Comparison of ENCODE assay signal across 1 cellular context in genomic region chr11:117828641-117829368, GRCh38.
TF ChIP-seq lines count a peak whose summit lies in the region.

No MANE protein-coding gene starts in this region.

TF ChIP-seq in HEK293, 187 proteins besides CTCF, POLR2A, EP300 and RAD21 (continued from another document):
- TF ChIP-seq ZNF518A (tag by site-specific recombination; conservative IDR thresholded peaks at IDR 0.05; ENCODE audit: low read depth) = no peak
- TF ChIP-seq ZNF677 (tag by site-specific recombination; IDR thresholded peaks at IDR 0.05) = no peak
- TF ChIP-seq, protein P1, sequence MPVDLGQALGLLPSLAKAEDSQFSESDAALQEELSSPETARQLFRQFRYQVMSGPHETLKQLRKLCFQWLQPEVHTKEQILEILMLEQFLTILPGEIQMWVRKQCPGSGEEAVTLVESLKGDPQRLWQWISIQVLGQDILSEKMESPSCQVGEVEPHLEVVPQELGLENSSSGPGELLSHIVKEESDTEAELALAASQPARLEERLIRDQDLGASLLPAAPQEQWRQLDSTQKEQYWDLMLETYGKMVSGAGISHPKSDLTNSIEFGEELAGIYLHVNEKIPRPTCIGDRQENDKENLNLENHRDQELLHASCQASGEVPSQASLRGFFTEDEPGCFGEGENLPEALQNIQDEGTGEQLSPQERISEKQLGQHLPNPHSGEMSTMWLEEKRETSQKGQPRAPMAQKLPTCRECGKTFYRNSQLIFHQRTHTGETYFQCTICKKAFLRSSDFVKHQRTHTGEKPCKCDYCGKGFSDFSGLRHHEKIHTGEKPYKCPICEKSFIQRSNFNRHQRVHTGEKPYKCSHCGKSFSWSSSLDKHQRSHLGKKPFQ (tag by site-specific recombination; IDR thresholded peaks at IDR 0.05) = no peak
- TF ChIP-seq ZNF2 (tag by site-specific recombination; IDR thresholded peaks at IDR 0.05) = no peak
- peak; percentile 91 for TF ChIP-seq GLIS2 (tag by site-specific recombination; IDR thresholded peaks at IDR 0.05)
- TF ChIP-seq KLF17 (tag by site-specific recombination; IDR thresholded peaks at IDR 0.05) = peak; percentile 87
- TF ChIP-seq ZNF37A (tag by site-specific recombination; IDR thresholded peaks at IDR 0.05) = no peak
- no peak for TF ChIP-seq HOXC10 (CRISPR knock-in tag; IDR thresholded peaks at IDR 0.05)
- TF ChIP-seq ZNF416 (tag by site-specific recombination; IDR thresholded peaks at IDR 0.05) = no peak
- no peak for TF ChIP-seq IKZF3 (tag by site-specific recombination; IDR thresholded peaks at IDR 0.05)
- no peak for TF ChIP-seq ZNF423 (tag by site-specific recombination; IDR thresholded peaks at IDR 0.05)
- no peak for TF ChIP-seq ZNF549 (tag by site-specific recombination; IDR thresholded peaks at IDR 0.05)
- no peak for TF ChIP-seq ZNF707 (tag by site-specific recombination; IDR thresholded peaks at IDR 0.05)
- no peak for TF ChIP-seq ZNF776 (tag by site-specific recombination; IDR thresholded peaks at IDR 0.05; ENCODE audit: borderline replicate concordance)
- peak; percentile 31; the same call in 1 of the 2 replicates for TF ChIP-seq PRDM10 (tag by site-specific recombination; IDR thresholded peaks at IDR 0.05)
- TF ChIP-seq, protein P2, sequence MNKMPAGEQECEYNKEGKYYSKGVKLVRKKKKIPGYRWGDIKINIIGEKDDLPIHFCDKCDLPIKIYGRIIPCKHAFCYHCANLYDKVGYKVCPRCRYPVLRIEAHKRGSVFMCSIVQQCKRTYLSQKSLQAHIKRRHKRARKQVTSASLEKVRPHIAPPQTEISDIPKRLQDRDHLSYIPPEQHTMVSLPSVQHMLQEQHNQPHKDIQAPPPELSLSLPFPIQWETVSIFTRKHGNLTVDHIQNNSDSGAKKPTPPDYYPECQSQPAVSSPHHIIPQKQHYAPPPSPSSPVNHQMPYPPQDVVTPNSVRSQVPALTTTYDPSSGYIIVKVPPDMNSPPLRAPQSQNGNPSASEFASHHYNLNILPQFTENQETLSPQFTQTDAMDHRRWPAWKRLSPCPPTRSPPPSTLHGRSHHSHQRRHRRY (tag by site-specific recombination; IDR thresholded peaks at IDR 0.05) = no peak
- TF ChIP-seq ZBTB21 (tag by site-specific recombination; IDR thresholded peaks at IDR 0.05) = peak; percentile 82
- no peak for TF ChIP-seq ZNF23 (tag by site-specific recombination; IDR thresholded peaks at IDR 0.05; ENCODE audit: borderline replicate concordance)
- TF ChIP-seq ZIC2 (tag by site-specific recombination; IDR thresholded peaks at IDR 0.05) = peak; percentile 97
- TF ChIP-seq KLF9 (tag by site-specific recombination; IDR thresholded peaks at IDR 0.05; ENCODE audit: low read depth) = no peak
- no peak for TF ChIP-seq ZNF433 (tag by site-specific recombination; IDR thresholded peaks at IDR 0.05; ENCODE audit: low read depth)
- peak; percentile 84 for TF ChIP-seq GLIS1 (tag by site-specific recombination; IDR thresholded peaks at IDR 0.05)
- TF ChIP-seq, protein P3, sequence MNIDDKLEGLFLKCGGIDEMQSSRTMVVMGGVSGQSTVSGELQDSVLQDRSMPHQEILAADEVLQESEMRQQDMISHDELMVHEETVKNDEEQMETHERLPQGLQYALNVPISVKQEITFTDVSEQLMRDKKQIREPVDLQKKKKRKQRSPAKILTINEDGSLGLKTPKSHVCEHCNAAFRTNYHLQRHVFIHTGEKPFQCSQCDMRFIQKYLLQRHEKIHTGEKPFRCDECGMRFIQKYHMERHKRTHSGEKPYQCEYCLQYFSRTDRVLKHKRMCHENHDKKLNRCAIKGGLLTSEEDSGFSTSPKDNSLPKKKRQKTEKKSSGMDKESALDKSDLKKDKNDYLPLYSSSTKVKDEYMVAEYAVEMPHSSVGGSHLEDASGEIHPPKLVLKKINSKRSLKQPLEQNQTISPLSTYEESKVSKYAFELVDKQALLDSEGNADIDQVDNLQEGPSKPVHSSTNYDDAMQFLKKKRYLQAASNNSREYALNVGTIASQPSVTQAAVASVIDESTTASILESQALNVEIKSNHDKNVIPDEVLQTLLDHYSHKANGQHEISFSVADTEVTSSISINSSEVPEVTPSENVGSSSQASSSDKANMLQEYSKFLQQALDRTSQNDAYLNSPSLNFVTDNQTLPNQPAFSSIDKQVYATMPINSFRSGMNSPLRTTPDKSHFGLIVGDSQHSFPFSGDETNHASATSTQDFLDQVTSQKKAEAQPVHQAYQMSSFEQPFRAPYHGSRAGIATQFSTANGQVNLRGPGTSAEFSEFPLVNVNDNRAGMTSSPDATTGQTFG (tag by site-specific recombination; IDR thresholded peaks at IDR 0.05; ENCODE audit: borderline replicate concordance) = no peak
- no peak for TF ChIP-seq PRDM1 (tag by site-specific recombination; IDR thresholded peaks at IDR 0.05)
- no peak for TF ChIP-seq ZFP37 (tag by site-specific recombination; IDR thresholded peaks at IDR 0.05)
- TF ChIP-seq ZFP69B (tag by site-specific recombination; IDR thresholded peaks at IDR 0.05) = peak; percentile 15; the same call in 1 of the 2 replicates
- peak; percentile 85 for TF ChIP-seq ZNF629 (tag by site-specific recombination; IDR thresholded peaks at IDR 0.05)
- TF ChIP-seq ZBTB20 (tag by site-specific recombination; IDR thresholded peaks at IDR 0.05) = no peak
- 0 out of 2 replicates have a peak, but pooled peaks have one; percentile 42 for TF ChIP-seq SP7 (tag by site-specific recombination; IDR thresholded peaks at IDR 0.05)
- TF ChIP-seq SETDB1 (IDR thresholded peaks at IDR 0.05; ENCODE audit: insufficient read length, low read length) = no peak
- peak; percentile 43; the same call in 1 of the 2 replicates for TF ChIP-seq ZNF660 (tag by site-specific recombination; IDR thresholded peaks at IDR 0.05)
- TF ChIP-seq ZNF843 (tag by site-specific recombination; IDR thresholded peaks at IDR 0.05) = no peak
- TF ChIP-seq ZNF670 (tag by site-specific recombination; IDR thresholded peaks at IDR 0.05; ENCODE audit: low read depth) = no peak
- TF ChIP-seq OSR2 (tag by site-specific recombination; IDR thresholded peaks at IDR 0.05) = peak; percentile 54
